Comparison of ENCODE assay signal across 1 cellular context in genomic region chr6:41781302-41781711, GRCh38.
TF ChIP-seq lines count a peak whose summit lies in the region.

No MANE protein-coding gene starts in this region.

TF ChIP-seq in neural cell, 6 proteins besides CTCF, POLR2A, EP300 and RAD21 (continued from another document):
- TF ChIP-seq, protein P1, sequence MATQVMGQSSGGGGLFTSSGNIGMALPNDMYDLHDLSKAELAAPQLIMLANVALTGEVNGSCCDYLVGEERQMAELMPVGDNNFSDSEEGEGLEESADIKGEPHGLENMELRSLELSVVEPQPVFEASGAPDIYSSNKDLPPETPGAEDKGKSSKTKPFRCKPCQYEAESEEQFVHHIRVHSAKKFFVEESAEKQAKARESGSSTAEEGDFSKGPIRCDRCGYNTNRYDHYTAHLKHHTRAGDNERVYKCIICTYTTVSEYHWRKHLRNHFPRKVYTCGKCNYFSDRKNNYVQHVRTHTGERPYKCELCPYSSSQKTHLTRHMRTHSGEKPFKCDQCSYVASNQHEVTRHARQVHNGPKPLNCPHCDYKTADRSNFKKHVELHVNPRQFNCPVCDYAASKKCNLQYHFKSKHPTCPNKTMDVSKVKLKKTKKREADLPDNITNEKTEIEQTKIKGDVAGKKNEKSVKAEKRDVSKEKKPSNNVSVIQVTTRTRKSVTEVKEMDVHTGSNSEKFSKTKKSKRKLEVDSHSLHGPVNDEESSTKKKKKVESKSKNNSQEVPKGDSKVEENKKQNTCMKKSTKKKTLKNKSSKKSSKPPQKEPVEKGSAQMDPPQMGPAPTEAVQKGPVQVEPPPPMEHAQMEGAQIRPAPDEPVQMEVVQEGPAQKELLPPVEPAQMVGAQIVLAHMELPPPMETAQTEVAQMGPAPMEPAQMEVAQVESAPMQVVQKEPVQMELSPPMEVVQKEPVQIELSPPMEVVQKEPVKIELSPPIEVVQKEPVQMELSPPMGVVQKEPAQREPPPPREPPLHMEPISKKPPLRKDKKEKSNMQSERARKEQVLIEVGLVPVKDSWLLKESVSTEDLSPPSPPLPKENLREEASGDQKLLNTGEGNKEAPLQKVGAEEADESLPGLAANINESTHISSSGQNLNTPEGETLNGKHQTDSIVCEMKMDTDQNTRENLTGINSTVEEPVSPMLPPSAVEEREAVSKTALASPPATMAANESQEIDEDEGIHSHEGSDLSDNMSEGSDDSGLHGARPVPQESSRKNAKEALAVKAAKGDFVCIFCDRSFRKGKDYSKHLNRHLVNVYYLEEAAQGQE (IDR thresholded peaks at IDR 0.05; ENCODE audit: borderline replicate concordance), result no peak
